ENCODE assay signal across 14 cellular contexts in the genomic region with DNA sequence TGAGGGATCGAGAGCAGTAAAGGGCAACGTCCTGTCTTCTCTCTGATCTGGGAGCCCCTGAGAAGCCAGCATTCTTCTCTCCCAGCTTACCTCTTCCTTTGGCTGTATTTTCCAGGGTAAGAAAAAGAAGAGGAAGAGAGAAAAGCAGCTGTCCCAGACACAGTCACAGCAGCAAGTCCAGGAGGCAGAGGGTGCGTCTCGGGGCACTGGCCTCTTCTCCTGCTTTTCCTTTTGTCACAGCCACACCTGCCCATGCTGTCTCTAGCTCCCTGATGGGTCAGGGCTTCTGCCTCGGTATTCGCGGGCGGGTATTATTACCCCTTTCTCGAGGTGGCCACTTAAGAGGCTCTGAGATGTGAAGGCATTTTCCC. TPM values are rescaled to one million over a fixed set of nuclear protein-coding genes. Genes with fewer than 3 reads are reported as not detected.
DNase-seq lines count a peak whose midpoint lies in the region; ATAC-seq, FAIRE-seq and TF ChIP-seq lines count a peak whose summit lies in the region.
"Had no signal": no experiment of that assay in that cellular context is flagged by ENCODE, and none has a peak within 500 bp of the region (broad histone marks: within the 10 kb centered on the region; RNA-seq: fewer than 3 reads in every experiment).

No MANE protein-coding gene starts in this region.

- no peaks in the 10 kb centered on the region for H3K27me3 Mint-ChIP-seq in activated naive CD4-positive, alpha-beta T cell treated with anti-CD3 and anti-CD28 coated beads, Interleukin-2, amount 50 U/mL, for 24 hours

- H3K27me3 ChIP-seq in stomach: no peaks in the 10 kb centered on the region
- H3K27me3 ChIP-seq: esophagus squamous epithelium had no signal

- POLR2A ChIA-PET in RWPE1 (lab: Yijun Ruan, JAX; ENCODE audit: low non-redundant PET): no interaction called here

- H3K9me3 Mint-ChIP-seq in activated naive CD4-positive, alpha-beta T cell treated with anti-CD3 and anti-CD28 coated beads, Interleukin-2, amount 50 U/mL, for 24 hours: no peaks in the 10 kb centered on the region
- H3K9me3 Mint-ChIP-seq: activated CD4-positive, alpha-beta T cell treated with anti-CD3 and anti-CD28 coated beads, Interleukin-2, amount 10 ng/mL, durations not matched to agents 7 days and 5 days had no signal

- TF ChIP-seq CTCF in RWPE1 (conservative IDR thresholded peaks at IDR 0.05; ENCODE audit: low read depth) (no peak), kidney (IDR thresholded peaks at IDR 0.05; ENCODE audit: borderline replicate concordance, extremely low read depth, insufficient read depth) (no peak), stomach (IDR thresholded peaks at IDR 0.05) (no peak)

- FAIRE-seq in kidney (lab: Jason Lieb, UNC): no peak

- H3K36me3 ChIP-seq in kidney (ENCODE audit: control insufficient read depth in 1 of 2, insufficient read depth in 2 of 2, low read length in 2 of 2) (no peaks in the 10 kb centered on the region), stomach (peaks cover 0 to 54% (median 38%) of the 10 kb centered on the region in 4 donors)
- H3K36me3 ChIP-seq: prostate gland had no signal

- CTCF ChIA-PET in RWPE1 (lab: Yijun Ruan, JAX): interaction anchor here (0.5 kb wide), 1 partner anchor 381 kb away, joined by 3 read pairs; no protein-coding TSS in a partner anchor

- H3K9me3 ChIP-seq in kidney (ENCODE audit: control insufficient read depth in 1 of 2, low read length in 2 of 2) (no peaks in the 10 kb centered on the region), stomach (no peaks in the 10 kb centered on the region)
- H3K9me3 ChIP-seq: esophagus squamous epithelium, prostate gland had no signal

- DNase-seq in activated naive CD4-positive, alpha-beta T cell (lab: John Stamatoyannopoulos, UW): no peak
- DNase-seq in RWPE1 (ENCODE audit: low spot score): no peak
- DNase-seq in kidney: no peak
- DNase-seq in stomach: no peak
- DNase-seq: cerebellar nuclear complex, esophagus squamous epithelium, GOT3, midbrain had no signal

- no peak overlapping the region for H3K9ac ChIP-seq in kidney (ENCODE audit: low read length in 2 of 2)

- peak overlapping the region; percentile 90 for H3K27ac Mint-ChIP-seq in activated naive CD4-positive, alpha-beta T cell treated with anti-CD3 and anti-CD28 coated beads, Interleukin-2, amount 50 U/mL, for 24 hours
- H3K27ac Mint-ChIP-seq: activated CD4-positive, alpha-beta T cell treated with anti-CD3 and anti-CD28 coated beads, Interleukin-2, amount 10 ng/mL, durations not matched to agents 7 days and 5 days had no signal

- intact Hi-C loops in kidney (cut with DNase I) (loop anchor here (10.0 kb wide), 1 partner anchor 243 kb away; no protein-coding TSS in a partner anchor), stomach (cut with DNase I; ENCODE audit: low total_unique reads) (no loop called here)

- no peak for TF ChIP-seq POLR2A in stomach (IDR thresholded peaks at IDR 0.05)

- H3K4me1 ChIP-seq in kidney (ENCODE audit: control insufficient read depth in 1 of 2, insufficient read depth in 1 of 2, low read depth in 1 of 2, low read length in 2 of 2) (peaks cover 12% of the 10 kb centered on the region in 2 donors), stomach (peaks cover 17 to 44% (median 29%) of the 10 kb centered on the region in 4 donors)
- H3K4me1 ChIP-seq: prostate gland had no signal

- H3K4me3 Mint-ChIP-seq in activated naive CD4-positive, alpha-beta T cell treated with anti-CD3 and anti-CD28 coated beads, Interleukin-2, amount 50 U/mL, for 24 hours: peak overlapping the region; percentile 80

- peak overlapping the region; percentile 22 to 54 for H3K4me3 ChIP-seq in kidney (ENCODE audit: low read length in 2 of 2)
- no peak overlapping the region for H3K4me3 ChIP-seq in stomach
- H3K4me3 ChIP-seq: esophagus squamous epithelium, prostate gland had no signal

- TF ChIP-seq EP300 in stomach (IDR thresholded peaks at IDR 0.05): no peak

- no peaks in the 10 kb centered on the region for H3K36me3 Mint-ChIP-seq in activated naive CD4-positive, alpha-beta T cell treated with anti-CD3 and anti-CD28 coated beads, Interleukin-2, amount 50 U/mL, for 24 hours

- 68 to 82% (median 74%) methylated on average over 9 of the region's 9 CpGs for WGBS in stomach, 5 donors

- peak overlapping the region; percentile 47 for H3K27ac ChIP-seq in RWPE1
- peak overlapping the region; percentile 6 to 69 for H3K27ac ChIP-seq in kidney (ENCODE audit: low read depth in 2 of 2, low read length in 2 of 2)
- H3K27ac ChIP-seq in stomach: peak overlapping the region in 4 of 5 donors; percentile 17 to 42 (median 32)
- H3K27ac ChIP-seq: prostate gland had no signal

- H3K4me1 Mint-ChIP-seq in activated naive CD4-positive, alpha-beta T cell treated with anti-CD3 and anti-CD28 coated beads, Interleukin-2, amount 50 U/mL, for 24 hours: peaks cover 45% of the 10 kb centered on the region

- ATAC-seq in GM21717 (IDR thresholded peaks at IDR 0.05; ENCODE audit: unreplicated experiment) (no peak), GM18858 (IDR thresholded peaks at IDR 0.05; ENCODE audit: unreplicated experiment) (no peak), HG02571 (IDR thresholded peaks at IDR 0.05; ENCODE audit: unreplicated experiment) (no peak)

RNA-seq across cellular contexts. Expression of gene TGOLN2, which starts 20.3 kb away (rescaled TPM):
- total RNA-seq in kidney (175 TPM), stomach (100 to 1,000 TPM; 104 to 232 (median 181) TPM)
- polyA plus RNA-seq in kidney (ENCODE audit: insufficient read depth, low read depth, low replicate concordance) (71.8 TPM), stomach (10 to 100 TPM; 10.8 to 21.7 (median 13.0) TPM)

RNA-seq across cellular contexts. Expression of gene RETSAT, which starts 46.8 kb away (rescaled TPM):
- total RNA-seq in kidney (53.9 TPM), stomach (10 to 100 TPM; 22.2 to 90.1 (median 83.9) TPM)
- polyA plus RNA-seq in kidney (ENCODE audit: insufficient read depth, low read depth, low replicate concordance) (42.9 TPM), stomach (10 to 100 TPM; 11.5 to 23.9 (median 19.4) TPM)

RNA-seq across cellular contexts. Expression of gene ELMOD3, which starts 47.1 kb away (rescaled TPM):
- total RNA-seq in kidney (15.3 TPM), stomach (10 to 100 TPM; 16.9 to 43.8 (median 21.7) TPM)
- polyA plus RNA-seq in kidney (ENCODE audit: insufficient read depth, low read depth, low replicate concordance) (17.0 TPM), stomach (10 to 100 TPM; 13.4 to 19.7 (median 17.0) TPM)

Comparison
In these comparisons a context has a peak if more than half of its experiments do, and no peak if none do; other contexts are left out.
1. H3K4me3 ChIP-seq: peak in kidney (2 of 2); none in stomach (0 of 4).
2. Peak in every context shown above with its lines, with median percentiles within 50 percentile points of each other: H3K27ac ChIP-seq.